In genomic region chr6:133951881-133952814, GRCh38 we compare ENCODE assay signal across 8 cellular contexts. TPM values are rescaled to one million over a fixed set of nuclear protein-coding genes. Genes with fewer than 3 reads are reported as not detected.
A peak's percentile ranks its signal among the peaks of the same experiment; 100 is the strongest.
DNase-seq lines count a peak whose midpoint lies in the region; ATAC-seq and TF ChIP-seq lines count a peak whose summit lies in the region.

No MANE protein-coding gene starts in this region.

- peak; percentile 42 for ATAC-seq in GM18505 (IDR thresholded peaks at IDR 0.05; ENCODE audit: unreplicated experiment)
- peak; percentile 65 for ATAC-seq in HG02943 (IDR thresholded peaks at IDR 0.05; ENCODE audit: low read depth, unreplicated experiment)

- no peak for TF ChIP-seq CTCF in A673 (conservative IDR thresholded peaks at IDR 0.05; ENCODE audit: low read depth, low read length)
- TF ChIP-seq CTCF in choroid plexus epithelial cell (conservative IDR thresholded peaks at IDR 0.05; ENCODE audit: low read depth, low read length) = peak; percentile 49

- H3K9me3 ChIP-seq in A673 (ENCODE audit: low read depth, low read length, poor library complexity, severe bottlenecking) = no peaks in the 10 kb centered on the region

- CTCF ChIA-PET in A673 (lab: Charles Lee) = no interaction called here

- H3K36me3 ChIP-seq in A673 (ENCODE audit: insufficient read depth, low read length, poor library complexity, severe bottlenecking) = no peaks in the 10 kb centered on the region

- peaks cover 5% of the 10 kb centered on the region for H3K27me3 ChIP-seq in A673 (replicated peaks; ENCODE audit: insufficient read depth, low read depth, low read length, poor library complexity)

- H3K4me3 ChIP-seq in A673 (ENCODE audit: low read depth, low read length, poor library complexity, severe bottlenecking) (peak overlapping the region; percentile 93), choroid plexus epithelial cell (ENCODE audit: low read depth, low read length) (peak overlapping the region; percentile 85)

- H3K27ac ChIP-seq in A673 (ENCODE audit: low read depth, low read length, poor library complexity, severe bottlenecking) = no peak overlapping the region

- intact Hi-C loops in A673 (cut with micrococcal nuclease; ENCODE audit: unreplicated experiment) = no loop called here

- peaks cover 15% of the 10 kb centered on the region for H3K4me1 ChIP-seq in A673 (ENCODE audit: insufficient read depth, low read length, poor library complexity, severe bottlenecking)

- DNase-seq in A673 (ENCODE audit: low spot score) = peak; percentile 69
- peak; percentile 79 for DNase-seq in NCI-H2171 (lab: John Stamatoyannopoulos, UW)
- DNase-seq in activated CD4-positive, CD25-positive, alpha-beta regulatory T cell treated with anti-CD3 and anti-CD28 coated beads, Interleukin-2, amount 50 U/mL, for 72 hours = peak; percentile 52
- DNase-seq in choroid plexus epithelial cell (ENCODE audit: low read depth) = peak; percentile 84
- peak; percentile 83 for DNase-seq in kidney glomerular epithelial cell (lab: John Stamatoyannopoulos, UW)
- DNase-seq in stimulated activated CD4-positive, alpha-beta T cell treated with anti-CD3 and anti-CD28 coated beads, Interleukin-1b, Interleukin-23, amount 100 ng/mL, for 24 hours (ENCODE audit: low read depth in 4 of 4, low spot score in 1 of 4) = peak in 3 of 4 experiments; percentile 15 to 26 (median 26)

- no TSS peak for BruUV-seq in A673 (replicated peaks; lab: Mats Ljungman, UMichigan)

- POLR2A ChIA-PET in A673 (lab: Charles Lee; ENCODE audit: low non-redundant PET) = no interaction called here

- TF ChIP-seq POLR2A in GM18505 (IDR thresholded peaks at IDR 0.05; ENCODE audit: borderline replicate concordance, extremely low read depth, insufficient read depth, insufficient read length) = peak; percentile 52

RNA-seq across cellular contexts. Expression of gene TBPL1, which starts 0.9 kb away (rescaled TPM):
- total RNA-seq in A673 (2021) = 35.3 and 46.3 TPM in 2 replicates

Comparison
In these comparisons a context has a peak if more than half of its experiments do, and no peak if none do; other contexts are left out.
1. DNase-seq: peak in every context shown above with its lines; median percentile 84 in choroid plexus epithelial cell; 83 in kidney glomerular epithelial cell; 79 in NCI-H2171; 69 in A673; 52 in activated CD4-positive, CD25-positive, alpha-beta regulatory T cell treated with anti-CD3 and anti-CD28 coated beads, Interleukin-2, amount 50 U/mL, for 72 hours; 26 in stimulated activated CD4-positive, alpha-beta T cell treated with anti-CD3 and anti-CD28 coated beads, Interleukin-1b, Interleukin-23, amount 100 ng/mL, for 24 hours.